Comparison of ENCODE assay signal across 21 cellular contexts in genomic region chrX:69961365-69962072, GRCh38.
DNase-seq lines count a peak whose midpoint lies in the region; ATAC-seq, FAIRE-seq and TF ChIP-seq lines count a peak whose summit lies in the region.
"Had no signal": no experiment of that assay in that cellular context is flagged by ENCODE, and none has a peak within 500 bp of the region (broad histone marks: within the 10 kb centered on the region; RNA-seq: fewer than 3 reads in every experiment).

No MANE protein-coding gene starts in this region.

- H3K36me3 ChIP-seq in brain microvascular endothelial cell (replicated peaks), result no peaks in the 10 kb centered on the region
- H3K36me3 ChIP-seq: HAP-1 had no signal

- no peaks in the 10 kb centered on the region for H3K36me3 Mint-ChIP-seq in activated CD4-positive, alpha-beta T cell treated with anti-CD3 and anti-CD28 coated beads for 36 hours (ENCODE audit: low read depth)

- DNase-seq in activated CD4-positive, alpha-beta T cell treated with anti-CD3 and anti-CD28 coated beads for 36 hours, result no peak
- DNase-seq in activated CD4-positive, alpha-beta T cell treated with anti-CD3 and anti-CD28 coated beads, Interleukin-2, amount 50 U/mL, for 4 hours, result no peak
- DNase-seq in HTR-8/SVneo (ENCODE audit: insufficient read length, low spot score) (no peak), brain microvascular endothelial cell (peak; percentile 15), foreskin keratinocyte (peak; percentile 11 to 40), NCI-H510A (lab: John Stamatoyannopoulos, UW) (no peak)
- DNase-seq in stimulated activated CD4-positive, alpha-beta T cell treated with anti-CD3 and anti-CD28 coated beads, Interleukin-2, amount 100 ng/mL, for 48 hours, result no peak
- DNase-seq: AML-193, DMS79, NCI-H1105, NCI-H1694 treated with DMSO at 0.1 percent for 48 hours, NCI-H510A treated with DMSO at 0.1 percent for 48 hours, NCI-H774, OCI-M1, SHP77 treated with DMSO at 0.1 percent for 48 hours had no signal

- peak; percentile 58 for ATAC-seq in activated CD4-positive, alpha-beta T cell treated with anti-CD3 and anti-CD28 coated beads for 36 hours
- ATAC-seq in foreskin keratinocyte (peak; percentile 75), GM21381 (IDR thresholded peaks at IDR 0.05; ENCODE audit: unreplicated experiment) (no peak)
- ATAC-seq: K562 had no signal

- H3K4me1 Mint-ChIP-seq in activated CD4-positive, alpha-beta T cell treated with anti-CD3 and anti-CD28 coated beads for 36 hours, result peaks cover 5% of the 10 kb centered on the region

- no peaks in the 10 kb centered on the region for H3K4me1 ChIP-seq in foreskin keratinocyte
- H3K4me1 ChIP-seq: HAP-1 had no signal

- no peaks in the 10 kb centered on the region for H3K27me3 Mint-ChIP-seq in activated CD4-positive, alpha-beta T cell treated with anti-CD3 and anti-CD28 coated beads for 36 hours

- FAIRE-seq in HTR-8/SVneo (lab: Jason Lieb, UNC), result peak; percentile 31
- FAIRE-seq: D721Med, K562 had no signal

- no peak for TF ChIP-seq CTCF in brain microvascular endothelial cell (IDR thresholded peaks at IDR 0.05; ENCODE audit: low read depth, low read length, missing control alignments)
- no peak for TF ChIP-seq CTCF in foreskin keratinocyte (conservative IDR thresholded peaks at IDR 0.05)

- H3K27me3 ChIP-seq in brain microvascular endothelial cell (replicated peaks) (no peaks in the 10 kb centered on the region), foreskin keratinocyte (no peaks in the 10 kb centered on the region)

- H3K4me3 ChIP-seq in brain microvascular endothelial cell (ENCODE audit: low read depth, low read length), result no peak overlapping the region
- H3K4me3 ChIP-seq: HAP-1, K562 had no signal

- POLR2A ChIA-PET in activated CD4-positive, alpha-beta T cell treated with anti-CD3 and anti-CD28 coated beads for 36 hours (lab: Charles Lee), result no interaction called here

- H3K27ac ChIP-seq in brain microvascular endothelial cell (no peak overlapping the region), foreskin keratinocyte (no peak overlapping the region)
- H3K27ac ChIP-seq: 22Rv1, C4-2B had no signal

- CTCF ChIA-PET in activated CD4-positive, alpha-beta T cell treated with anti-CD3 and anti-CD28 coated beads for 36 hours (lab: Charles Lee), result no interaction called here

- no peaks in the 10 kb centered on the region for H3K9me3 Mint-ChIP-seq in activated CD4-positive, alpha-beta T cell treated with anti-CD3 and anti-CD28 coated beads for 36 hours (ENCODE audit: low read depth)

- no peak overlapping the region for H3K4me3 Mint-ChIP-seq in activated CD4-positive, alpha-beta T cell treated with anti-CD3 and anti-CD28 coated beads for 36 hours

- in situ Hi-C loops in brain microvascular endothelial cell (cut with HindIII; ENCODE audit: low pct_ligation_motif_present, low sequenced_read_pairs), result no loop called here

- H3K27ac Mint-ChIP-seq in activated CD4-positive, alpha-beta T cell treated with anti-CD3 and anti-CD28 coated beads for 36 hours, result no peak overlapping the region

- intact Hi-C loops in activated CD4-positive, alpha-beta T cell treated with anti-CD3 and anti-CD28 coated beads for 36 hours (cut with DNase I, micrococcal nuclease), result no loop called here

Comparison
In these comparisons a context has a peak if more than half of its experiments do, and no peak if none do; other contexts are left out.
1. DNase-seq: peak in brain microvascular endothelial cell (single experiment) and foreskin keratinocyte (2 of 2); none in activated CD4-positive, alpha-beta T cell treated with anti-CD3 and anti-CD28 coated beads for 36 hours (single experiment), activated CD4-positive, alpha-beta T cell treated with anti-CD3 and anti-CD28 coated beads, Interleukin-2, amount 50 U/mL, for 4 hours (0 of 2), HTR-8/SVneo (single experiment), NCI-H510A (single experiment) and stimulated activated CD4-positive, alpha-beta T cell treated with anti-CD3 and anti-CD28 coated beads, Interleukin-2, amount 100 ng/mL, for 48 hours (0 of 2).